23 cellular contexts compared by ENCODE assay signal in the genomic region with DNA sequence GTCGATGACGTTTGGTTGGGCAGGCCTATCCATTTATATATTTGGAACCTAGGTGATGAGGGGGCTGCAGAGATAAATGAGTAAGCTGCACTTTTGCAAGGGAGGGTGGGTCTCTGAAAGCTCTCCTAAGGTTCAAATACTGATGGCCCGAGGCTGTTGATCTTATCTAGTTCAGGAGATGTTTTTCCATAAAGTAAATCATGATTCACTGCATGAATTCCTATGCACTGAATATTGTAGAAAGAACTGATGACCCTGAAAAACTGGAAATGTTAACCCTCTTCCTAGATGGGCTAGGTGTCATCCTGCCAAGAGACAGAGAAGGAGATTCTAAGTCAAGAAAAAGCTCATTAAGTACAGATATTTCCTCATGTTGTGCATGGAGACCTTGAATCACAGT.
DNase-seq lines count a peak whose midpoint lies in the region; TF ChIP-seq lines count a peak whose summit lies in the region.
"Had no signal": no experiment of that assay in that cellular context is flagged by ENCODE, and none has a peak within 500 bp of the region (broad histone marks: within the 10 kb centered on the region; RNA-seq: fewer than 3 reads in every experiment).

No MANE protein-coding gene starts in this region.

- H3K27me3 Mint-ChIP-seq in activated naive CD4-positive, alpha-beta T cell treated with anti-CD3 and anti-CD28 coated beads for 36 hours (ENCODE audit: low read depth) = no peaks in the 10 kb centered on the region

- intact Hi-C loops in PC-9 (cut with micrococcal nuclease; ENCODE audit: unreplicated experiment) = loop anchor here (1.0 to 2.0 kb wide), 3 partner anchors 22 to 88 kb away; no protein-coding TSS in a partner anchor
- intact Hi-C loops in activated naive CD4-positive, alpha-beta T cell treated with anti-CD3 and anti-CD28 coated beads for 36 hours (cut with micrococcal nuclease) = no loop called here

- H2AFZ ChIP-seq in PC-9 = no peak overlapping the region

- no peak overlapping the region for H3K27ac Mint-ChIP-seq in activated naive CD4-positive, alpha-beta T cell treated with anti-CD3 and anti-CD28 coated beads for 36 hours
- H3K27ac Mint-ChIP-seq: activated T-cell treated with anti-CD3 and anti-CD28 coated beads, Interleukin-2, amount 50 U/mL, for 24 hours; T-helper 2 cell treated with Interferon-gamma antibody and Interleukin-4, amounts not matched to agents 5 μg/mL and 100 μg/mL, for 36 hours had no signal

- peaks cover 52% of the 10 kb centered on the region for H3K4me1 ChIP-seq in PC-9 (replicated peaks; ENCODE audit: insufficient read depth)
- H3K4me1 ChIP-seq: adrenal gland, Peyer's patch, upper lobe of left lung had no signal

- no peaks in the 10 kb centered on the region for H3K9me2 ChIP-seq in PC-9 (ENCODE audit: insufficient read depth)

- H4K20me1 ChIP-seq in PC-9 (ENCODE audit: insufficient read depth) = no peaks in the 10 kb centered on the region

- H3K36me3 ChIP-seq in PC-9 (ENCODE audit: low read depth) = no peaks in the 10 kb centered on the region
- H3K36me3 ChIP-seq: adrenal gland, cardiac muscle cell, Peyer's patch, upper lobe of left lung had no signal

- H3F3A ChIP-seq in PC-9 (ENCODE audit: insufficient read depth, low read depth) = peaks cover 18% of the 10 kb centered on the region

- CTCF ChIA-PET in PC-9 (lab: Charles Lee) = no interaction called here
- CTCF ChIA-PET in activated naive CD4-positive, alpha-beta T cell treated with anti-CD3 and anti-CD28 coated beads for 36 hours (lab: Charles Lee) = no interaction called here

- DNase-seq in A172 (ENCODE audit: low spot score) (peak; percentile 41), GM03348 (ENCODE audit: low spot score) (peak; percentile 26), PC-9 (peak; percentile 71 to 90), epithelial cell of prostate (ENCODE audit: low read depth, low spot score) (peak; percentile 60), AML-193 (lab: John Stamatoyannopoulos, UW) (no peak)
- DNase-seq in activated naive CD4-positive, alpha-beta T cell treated with anti-CD3 and anti-CD28 coated beads for 36 hours = no peak
- DNase-seq in stimulated activated CD4-positive, alpha-beta T cell treated with anti-CD3 and anti-CD28 coated beads, Interleukin-15, amount 100 ng/mL, for 24 hours = no peak
- DNase-seq in activated effector memory CD4-positive, alpha-beta T cell treated with Interleukin-2 at 50 U/mL for 16 hours = no peak
- DNase-seq: activated CD4-positive, alpha-beta T cell treated with anti-CD3 and anti-CD28 coated beads for 48 hours; activated T-cell treated with anti-CD3 and anti-CD28 coated beads, Interleukin-2, amount 50 U/mL, for 24 hours; adrenal gland; C1 segment of cervical spinal cord; Calu3; DND-41; KG1; left cardiac atrium; NCI-H1436 treated with DMSO at 0.1 percent for 48 hours; NCI-H524; NK-92 treated with Interleukin-12 subunit alpha and Interleukin-12 subunit beta, amount 100 ng/mL, for 24 hours; Peyer's patch; upper lobe of left lung had no signal

- H3K4me3 Mint-ChIP-seq in activated naive CD4-positive, alpha-beta T cell treated with anti-CD3 and anti-CD28 coated beads for 36 hours = no peak overlapping the region
- H3K4me3 Mint-ChIP-seq: activated T-cell treated with anti-CD3 and anti-CD28 coated beads, Interleukin-2, amount 50 U/mL, for 24 hours; T-helper 2 cell treated with Interferon-gamma antibody and Interleukin-4, amounts not matched to agents 5 μg/mL and 100 μg/mL, for 36 hours had no signal

- H3K27me3 ChIP-seq in PC-9 (ENCODE audit: insufficient read depth, low read depth) = no peaks in the 10 kb centered on the region
- H3K27me3 ChIP-seq: adrenal gland, cardiac muscle cell, Peyer's patch, upper lobe of left lung had no signal

- H3K4me1 Mint-ChIP-seq in activated naive CD4-positive, alpha-beta T cell treated with anti-CD3 and anti-CD28 coated beads for 36 hours (ENCODE audit: low read depth) = no peaks in the 10 kb centered on the region

- peak overlapping the region; percentile 60 for H3K4me2 ChIP-seq in PC-9

- no peaks in the 10 kb centered on the region for H3K79me2 ChIP-seq in PC-9 (ENCODE audit: low read depth)

- no peaks in the 10 kb centered on the region for H3K9me3 Mint-ChIP-seq in activated naive CD4-positive, alpha-beta T cell treated with anti-CD3 and anti-CD28 coated beads for 36 hours
- H3K9me3 Mint-ChIP-seq: activated T-cell treated with anti-CD3 and anti-CD28 coated beads, Interleukin-2, amount 50 U/mL, for 24 hours; T-helper 2 cell treated with Interferon-gamma antibody and Interleukin-4, amounts not matched to agents 5 μg/mL and 100 μg/mL, for 36 hours had no signal

- H3K36me3 Mint-ChIP-seq in activated naive CD4-positive, alpha-beta T cell treated with anti-CD3 and anti-CD28 coated beads for 36 hours (ENCODE audit: low read depth) = no peaks in the 10 kb centered on the region

- H3K4me3 ChIP-seq in PC-9 = no peak overlapping the region
- H3K4me3 ChIP-seq: adrenal gland, cardiac muscle cell, Peyer's patch, upper lobe of left lung had no signal

- peak overlapping the region; percentile 89 for H3K27ac ChIP-seq in PC-9
- peak overlapping the region; percentile 68 for H3K27ac ChIP-seq in epithelial cell of prostate
- H3K27ac ChIP-seq: adrenal gland, cardiac muscle cell, Peyer's patch, upper lobe of left lung had no signal

- no peak for TF ChIP-seq CTCF in PC-9 (conservative IDR thresholded peaks at IDR 0.05)

- BruUV-seq in PC-9 (replicated peaks; lab: Mats Ljungman, UMichigan) = no TSS peak

- H3K9me3 ChIP-seq in PC-9 (ENCODE audit: insufficient read depth, low read depth) = no peaks in the 10 kb centered on the region
- H3K9me3 ChIP-seq: adrenal gland, Peyer's patch, upper lobe of left lung had no signal

- POLR2A ChIA-PET in PC-9 (lab: Charles Lee; ENCODE audit: unreplicated experiment) = interaction anchor here (0.6 to 0.7 kb wide), 4 partner anchors 24 to 218 kb away, joined by 3 to 8 read pairs (median 4); no protein-coding TSS in a partner anchor

Comparison
In these comparisons a context has a peak if more than half of its experiments do, and no peak if none do; other contexts are left out.
1. DNase-seq: peak in A172 (single experiment), GM03348 (single experiment), PC-9 (2 of 2) and epithelial cell of prostate (single experiment); none in activated naive CD4-positive, alpha-beta T cell treated with anti-CD3 and anti-CD28 coated beads for 36 hours (single experiment), stimulated activated CD4-positive, alpha-beta T cell treated with anti-CD3 and anti-CD28 coated beads, Interleukin-15, amount 100 ng/mL, for 24 hours (single experiment), activated effector memory CD4-positive, alpha-beta T cell treated with Interleukin-2 at 50 U/mL for 16 hours (single experiment) and AML-193 (0 of 2).